ENCODE assay signal across 1 cellular context in the genomic region with DNA sequence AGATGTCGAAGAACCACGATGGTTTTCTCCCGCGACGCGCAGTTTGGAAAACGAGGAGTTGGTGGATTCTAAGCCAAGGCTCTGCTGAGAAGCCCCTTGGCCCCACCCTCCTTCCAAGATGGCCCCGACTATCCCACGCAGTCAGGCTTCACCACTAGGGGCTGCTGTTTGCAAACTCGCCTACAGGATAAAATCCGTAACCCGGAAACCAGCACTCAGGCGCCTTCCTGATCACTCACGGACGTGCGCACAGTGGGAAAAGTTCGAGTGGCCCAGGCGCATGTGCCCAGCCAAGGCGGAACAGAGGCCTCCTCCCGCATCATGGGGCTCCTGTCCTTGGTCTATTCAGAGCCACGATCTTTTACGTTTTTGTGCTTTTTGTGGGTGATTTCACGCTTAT.
TF ChIP-seq lines count a peak whose summit lies in the region.

No MANE protein-coding gene starts in this region.

TF ChIP-seq in HEK293, 187 proteins besides CTCF, POLR2A, EP300 and RAD21 (continued from another document):
- TF ChIP-seq, protein P1, sequence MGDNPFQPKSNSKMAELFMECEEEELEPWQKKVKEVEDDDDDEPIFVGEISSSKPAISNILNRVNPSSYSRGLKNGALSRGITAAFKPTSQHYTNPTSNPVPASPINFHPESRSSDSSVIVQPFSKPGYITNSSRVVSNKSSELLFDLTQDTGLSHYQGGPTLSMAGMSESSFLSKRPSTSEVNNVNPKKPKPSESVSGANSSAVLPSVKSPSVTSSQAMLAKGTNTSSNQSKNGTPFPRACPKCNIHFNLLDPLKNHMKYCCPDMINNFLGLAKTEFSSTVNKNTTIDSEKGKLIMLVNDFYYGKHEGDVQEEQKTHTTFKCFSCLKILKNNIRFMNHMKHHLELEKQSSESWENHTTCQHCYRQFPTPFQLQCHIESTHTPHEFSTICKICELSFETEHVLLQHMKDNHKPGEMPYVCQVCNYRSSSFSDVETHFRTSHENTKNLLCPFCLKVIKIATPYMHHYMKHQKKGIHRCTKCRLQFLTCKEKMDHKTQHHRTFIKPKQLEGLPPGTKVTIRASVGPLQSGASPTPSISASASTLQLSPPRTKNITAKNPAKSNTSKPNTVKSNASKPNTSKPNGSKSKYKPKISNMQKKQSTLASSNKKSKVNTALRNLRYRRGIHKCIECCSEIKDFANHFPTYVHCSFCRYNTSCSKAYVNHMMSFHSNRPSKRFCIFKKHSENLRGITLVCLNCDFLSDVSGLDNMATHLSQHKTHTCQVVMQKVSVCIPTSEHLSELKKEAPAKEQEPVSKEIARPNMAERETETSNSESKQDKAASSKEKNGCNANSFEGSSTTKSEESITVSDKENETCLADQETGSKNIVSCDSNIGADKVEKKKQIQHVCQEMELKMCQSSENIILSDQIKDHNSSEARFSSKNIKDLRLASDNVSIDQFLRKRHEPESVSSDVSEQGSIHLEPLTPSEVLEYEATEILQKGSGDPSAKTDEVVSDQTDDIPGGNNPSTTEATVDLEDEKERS (tag by site-specific recombination; IDR thresholded peaks at IDR 0.05), result no peak
- TF ChIP-seq ZNF133 (tag by site-specific recombination; IDR thresholded peaks at IDR 0.05), result no peak
- peak; percentile 91 for TF ChIP-seq ZNF600 (tag by site-specific recombination; IDR thresholded peaks at IDR 0.05)
- TF ChIP-seq WT1 (tag by site-specific recombination; IDR thresholded peaks at IDR 0.05), result no peak
- no peak for TF ChIP-seq ZNF777 (tag by site-specific recombination; IDR thresholded peaks at IDR 0.05; ENCODE audit: borderline replicate concordance)
- TF ChIP-seq IKZF3 (tag by site-specific recombination; IDR thresholded peaks at IDR 0.05), result peak; percentile 56; the same call in 1 of the 2 replicates
- TF ChIP-seq ZNF654 (tag by site-specific recombination; IDR thresholded peaks at IDR 0.05; ENCODE audit: low read depth), result peak; percentile 38
- TF ChIP-seq ZBTB11 (tag by site-specific recombination; conservative IDR thresholded peaks at IDR 0.05; ENCODE audit: low read depth), result 0 out of 2 replicates have a peak, but pooled peaks have one; percentile 23
